In genomic region chr5:171386861-171387254, GRCh38 we compare ENCODE assay signal across 8 cellular contexts. TPM values are rescaled to one million over a fixed set of nuclear protein-coding genes. Genes with fewer than 3 reads are reported as not detected.
DNase-seq lines count a peak whose midpoint lies in the region; ATAC-seq and TF ChIP-seq lines count a peak whose summit lies in the region.

No MANE protein-coding gene starts in this region.

- H3K4me3 ChIP-seq in Karpas-422 (ENCODE audit: low read length) (peak overlapping the region; percentile 98), cardiac fibroblast (replicated peaks in 1 of 2; ENCODE audit: low read depth in 2 of 2, low read length in 2 of 2) (peak overlapping the region; percentile 97 to 99), mucosa of descending colon (peak overlapping the region; percentile 91)

- peaks cover 39% of the 10 kb centered on the region for H3K36me3 ChIP-seq in Karpas-422 (ENCODE audit: insufficient read depth, low read length)
- H3K36me3 ChIP-seq in mucosa of descending colon (ENCODE audit: low read depth), result peaks cover 5% of the 10 kb centered on the region

- DNase-seq in GM03348 (ENCODE audit: low spot score), result peak; percentile 24
- DNase-seq in Karpas-422, result peak; percentile 59
- peak in 1 of 2 donors; percentile 34 for DNase-seq in cardiac fibroblast (ENCODE audit: low read depth in 2 of 2)
- DNase-seq in mucosa of descending colon, result peak in 2 of 3 donors; percentile 27 to 41
- DNase-seq in superior temporal gyrus (ENCODE audit: extremely low spot score), result no peak
- no peak for DNase-seq in SIG-M5 treated with dmso at 0.1 percent for 504 hours (lab: John Stamatoyannopoulos, UW; ENCODE audit: unreplicated experiment)
- DNase-seq in GM20000 (ENCODE audit: low spot score), result no peak
- no peak for DNase-seq in NCI-H526 treated with DMSO at 0.1 percent for 48 hours (lab: John Stamatoyannopoulos, UW)

- ATAC-seq in mucosa of descending colon, result no peak

- H3K9me2 ChIP-seq in Karpas-422 (replicated peaks; ENCODE audit: insufficient read depth, low read length), result no peaks in the 10 kb centered on the region

- peak overlapping the region; percentile 74 for H3K27ac ChIP-seq in Karpas-422 (ENCODE audit: low read length)

- H3K79me2 ChIP-seq in Karpas-422 (ENCODE audit: low read length), result peaks cover 47% of the 10 kb centered on the region

- peak overlapping the region; percentile 94 for H3K9ac ChIP-seq in Karpas-422 (ENCODE audit: low read length)

- H2AFZ ChIP-seq in Karpas-422 (ENCODE audit: low read length), result peak overlapping the region; percentile 96

- H3K9me3 ChIP-seq in Karpas-422 (ENCODE audit: low read length) (no peaks in the 10 kb centered on the region), mucosa of descending colon (no peaks in the 10 kb centered on the region)

- H4K20me1 ChIP-seq in Karpas-422 (ENCODE audit: insufficient read depth, low read depth, low read length), result peaks cover 42% of the 10 kb centered on the region

- H3K27me3 ChIP-seq in Karpas-422 (ENCODE audit: low read length), result no peaks in the 10 kb centered on the region

- intact Hi-C loops in mucosa of descending colon (cut with DNase I, micrococcal nuclease), result no loop called here

- no peak for TF ChIP-seq CTCF in cardiac fibroblast (IDR thresholded peaks at IDR 0.05; ENCODE audit: low read depth, low read length)
- TF ChIP-seq CTCF in mucosa of descending colon (IDR thresholded peaks at IDR 0.05), result no peak
- no peak for TF ChIP-seq CTCF in GM20000 (IDR thresholded peaks at IDR 0.05; ENCODE audit: extremely low read depth, missing control alignments)

- H3K4me1 ChIP-seq in Karpas-422 (ENCODE audit: low read length) (peaks cover 38% of the 10 kb centered on the region), mucosa of descending colon (ENCODE audit: low read depth) (peaks cover 18% of the 10 kb centered on the region)

- peak overlapping the region; percentile 88 for H3K4me2 ChIP-seq in Karpas-422 (ENCODE audit: low read depth, low read length, poor library complexity, severe bottlenecking)

RNA-seq across cellular contexts. Expression of gene NPM1, which starts 0.8 kb away (rescaled TPM):
- 1,235 and 1,970 TPM in 2 replicates for total RNA-seq in Karpas-422 (2014; rRNA removed; shearing (Covaris generic); ENCODE audit: low replicate concordance)
- total RNA-seq in mucosa of descending colon, result 100 to 1,000 TPM; 404 to 623 (median 596) TPM

RNA-seq across cellular contexts. Expression of gene FGF18, which starts 32.6 kb away (rescaled TPM):
- 0.29 TPM in 1 of 2 replicates, not detected in the other for total RNA-seq in Karpas-422 (2014; rRNA removed; shearing (Covaris generic); ENCODE audit: low replicate concordance)
- total RNA-seq in mucosa of descending colon, result under 1 TPM in 2 of 3 donors, not detected in 1; 0.16 to 0.63 TPM

Comparison
In these comparisons a context has a peak if more than half of its experiments do, and no peak if none do; other contexts are left out.
1. DNase-seq: peak in GM03348 (single experiment), Karpas-422 (single experiment) and mucosa of descending colon (2 of 3); none in superior temporal gyrus (single experiment), SIG-M5 treated with dmso at 0.1 percent for 504 hours (single experiment), GM20000 (single experiment) and NCI-H526 treated with DMSO at 0.1 percent for 48 hours (single experiment).
2. Peak in every context shown above with its lines, with median percentiles within 50 percentile points of each other: H3K4me3 ChIP-seq.